12 cellular contexts compared by ENCODE assay signal in genomic region chr22:37740455-37741311, GRCh38. TPM values are rescaled to one million over a fixed set of nuclear protein-coding genes. Genes with fewer than 3 reads are reported as not detected.
A peak's percentile ranks its signal among the peaks of the same experiment; 100 is the strongest.
DNase-seq lines count a peak whose midpoint lies in the region; ATAC-seq and TF ChIP-seq lines count a peak whose summit lies in the region.
"Had no signal": no experiment of that assay in that cellular context is flagged by ENCODE, and none has a peak within 500 bp of the region (broad histone marks: within the 10 kb centered on the region; RNA-seq: fewer than 3 reads in every experiment).

No MANE protein-coding gene starts in this region.

- CTCF ChIA-PET in naive thymus-derived CD4-positive, alpha-beta T cell (lab: Charles Lee) = no interaction called here

- TF ChIP-seq POLR2A in tibial nerve (IDR thresholded peaks at IDR 0.05) = no peak

- peaks cover 12% of the 10 kb centered on the region for H3K36me3 Mint-ChIP-seq in activated naive CD8-positive, alpha-beta T cell treated with anti-CD3 and anti-CD28 coated beads, Interleukin-2, amount 10 ng/mL, durations not matched to agents 7 days and 5 days
- peaks cover 0 to 3% (median 0%) of the 10 kb centered on the region in 5 donors for H3K36me3 Mint-ChIP-seq in naive thymus-derived CD4-positive, alpha-beta T cell

- H3K27ac ChIP-seq in naive thymus-derived CD4-positive, alpha-beta T cell (ENCODE audit: low read depth, low read length) = no peak overlapping the region
- peak overlapping the region; percentile 10 to 72 (median 36) for H3K27ac ChIP-seq in tibial nerve

- H3K4me3 ChIP-seq in naive thymus-derived CD4-positive, alpha-beta T cell (ENCODE audit: low read length) = no peak overlapping the region
- no peak overlapping the region for H3K4me3 ChIP-seq in tibial nerve

- H3K9me3 Mint-ChIP-seq in activated naive CD8-positive, alpha-beta T cell treated with anti-CD3 and anti-CD28 coated beads, Interleukin-2, amount 10 ng/mL, durations not matched to agents 7 days and 5 days = peaks cover 3% of the 10 kb centered on the region
- peaks cover 0 to 3% (median 0%) of the 10 kb centered on the region in 11 donors for H3K9me3 Mint-ChIP-seq in naive thymus-derived CD4-positive, alpha-beta T cell
- H3K9me3 Mint-ChIP-seq: activated CD4-positive, alpha-beta memory T cell treated with anti-CD3 and anti-CD28 coated beads for 36 hours had no signal

- DNase-seq in activated gamma-delta T cell treated with Interleukin-2 at 50 U/mL for 16 hours (peak; percentile 12), activated gamma-delta T cell (lab: John Stamatoyannopoulos, UW) (no peak), tibial nerve (ENCODE audit: low spot score in 2 of 2) (no peak), NOMO-1 treated with dmso at 0.1 percent for 144 hours (lab: John Stamatoyannopoulos, UW; ENCODE audit: unreplicated experiment) (no peak), NCI-H1105 treated with DMSO at 0.1 percent for 48 hours (lab: John Stamatoyannopoulos, UW) (no peak)
- DNase-seq in activated naive CD8-positive, alpha-beta T cell treated with anti-CD3 and anti-CD28 coated beads, Interleukin-2, amount 10 ng/mL, durations not matched to agents 7 days and 5 days = peak; percentile 41
- DNase-seq in naive thymus-derived CD4-positive, alpha-beta T cell = no peak
- DNase-seq in stimulated activated naive CD4-positive, alpha-beta T cell treated with Interleukin-2 at 50 U/mL for 16 hours (lab: John Stamatoyannopoulos, UW) = no peak
- DNase-seq: activated CD4-positive, alpha-beta memory T cell treated with anti-CD3 and anti-CD28 coated beads for 36 hours; effector memory CD4-positive, alpha-beta T cell; KG1; T-helper 2 cell had no signal

- H3K27me3 ChIP-seq in naive thymus-derived CD4-positive, alpha-beta T cell (ENCODE audit: control insufficient read depth in 2 of 2, insufficient read depth in 2 of 2, low read length in 2 of 2) = no peaks in the 10 kb centered on the region
- no peaks in the 10 kb centered on the region for H3K27me3 ChIP-seq in tibial nerve

- no peaks in the 10 kb centered on the region for H3K36me3 ChIP-seq in naive thymus-derived CD4-positive, alpha-beta T cell (ENCODE audit: control insufficient read depth in 2 of 3, insufficient read depth in 3 of 3, low read length in 3 of 3)
- H3K36me3 ChIP-seq in tibial nerve = no peaks in the 10 kb centered on the region

- peaks cover 30% of the 10 kb centered on the region for H3K4me1 Mint-ChIP-seq in activated naive CD8-positive, alpha-beta T cell treated with anti-CD3 and anti-CD28 coated beads, Interleukin-2, amount 10 ng/mL, durations not matched to agents 7 days and 5 days
- H3K4me1 Mint-ChIP-seq in naive thymus-derived CD4-positive, alpha-beta T cell = peaks cover 6 to 18% (median 11%) of the 10 kb centered on the region in 7 donors

- TF ChIP-seq CTCF in tibial nerve (IDR thresholded peaks at IDR 0.05) = no peak

- peak; percentile 75 for ATAC-seq in activated naive CD8-positive, alpha-beta T cell treated with anti-CD3 and anti-CD28 coated beads, Interleukin-2, amount 10 ng/mL, durations not matched to agents 7 days and 5 days (ENCODE audit: low read depth)
- ATAC-seq in naive thymus-derived CD4-positive, alpha-beta T cell = peak; percentile 24

- POLR2A ChIA-PET in activated naive CD8-positive, alpha-beta T cell treated with anti-CD3 and anti-CD28 coated beads, Interleukin-2, amount 10 ng/mL, durations not matched to agents 7 days and 5 days (lab: Charles Lee) = interaction anchor here (0.5 to 2.0 kb wide), 3 partner anchors 9 to 465 kb away, joined by 3 to 5 read pairs (median 3); partner anchors contain the start of gene NOL12
- POLR2A ChIA-PET in naive thymus-derived CD4-positive, alpha-beta T cell (lab: Charles Lee) = no interaction called here

- peak overlapping the region; percentile 54 for H3K4me3 Mint-ChIP-seq in activated naive CD8-positive, alpha-beta T cell treated with anti-CD3 and anti-CD28 coated beads, Interleukin-2, amount 10 ng/mL, durations not matched to agents 7 days and 5 days
- H3K4me3 Mint-ChIP-seq in naive thymus-derived CD4-positive, alpha-beta T cell = no peak overlapping the region
- H3K4me3 Mint-ChIP-seq: activated CD4-positive, alpha-beta memory T cell treated with anti-CD3 and anti-CD28 coated beads for 36 hours had no signal

- no peak for TF ChIP-seq EP300 in tibial nerve (IDR thresholded peaks at IDR 0.05)

- peak overlapping the region; percentile 77 for H3K27ac Mint-ChIP-seq in activated naive CD8-positive, alpha-beta T cell treated with anti-CD3 and anti-CD28 coated beads, Interleukin-2, amount 10 ng/mL, durations not matched to agents 7 days and 5 days
- H3K27ac Mint-ChIP-seq in naive thymus-derived CD4-positive, alpha-beta T cell = no peak overlapping the region
- H3K27ac Mint-ChIP-seq: activated CD4-positive, alpha-beta memory T cell treated with anti-CD3 and anti-CD28 coated beads for 36 hours had no signal

- no peaks in the 10 kb centered on the region for H3K9me3 ChIP-seq in naive thymus-derived CD4-positive, alpha-beta T cell (ENCODE audit: control insufficient read depth in 2 of 3, low read length in 3 of 3)
- no peaks in the 10 kb centered on the region for H3K9me3 ChIP-seq in tibial nerve

- WGBS in tibial nerve, 2 donors = 58 to 59% methylated on average over 22 of the region's 22 CpGs

- intact Hi-C loops in naive thymus-derived CD4-positive, alpha-beta T cell (cut with micrococcal nuclease) = no loop called here

- no peaks in the 10 kb centered on the region for H3K27me3 Mint-ChIP-seq in activated naive CD8-positive, alpha-beta T cell treated with anti-CD3 and anti-CD28 coated beads, Interleukin-2, amount 10 ng/mL, durations not matched to agents 7 days and 5 days
- H3K27me3 Mint-ChIP-seq in naive thymus-derived CD4-positive, alpha-beta T cell = no peaks in the 10 kb centered on the region
- H3K27me3 Mint-ChIP-seq: activated CD4-positive, alpha-beta memory T cell treated with anti-CD3 and anti-CD28 coated beads for 36 hours had no signal

- H3K4me1 ChIP-seq in naive thymus-derived CD4-positive, alpha-beta T cell (ENCODE audit: control insufficient read depth in 2 of 2, insufficient read depth in 2 of 2, low read length in 2 of 2) = peaks cover 5 to 8% of the 10 kb centered on the region in 2 donors
- peaks cover 0 to 68% (median 23%) of the 10 kb centered on the region in 4 donors for H3K4me1 ChIP-seq in tibial nerve

RNA-seq across cellular contexts. Expression of gene TRIOBP, which starts 43.8 kb away (rescaled TPM):
- 10 to 100 TPM; 41.4 to 44.4 TPM for total RNA-seq in activated naive CD8-positive, alpha-beta T cell treated with anti-CD3 and anti-CD28 coated beads, Interleukin-2, amount 10 ng/mL, durations not matched to agents 7 days and 5 days
- 10 to 100 TPM; 15.0 to 43.0 (median 25.7) TPM for total RNA-seq in naive thymus-derived CD4-positive, alpha-beta T cell
- 10 to 100 TPM in 1 of 2 donors, 1 to 10 TPM in 1; 6.7 to 15.4 TPM for polyA plus RNA-seq in naive thymus-derived CD4-positive, alpha-beta T cell
- total RNA-seq in tibial nerve = 100 to 1,000 TPM; 140 to 160 (median 151) TPM

RNA-seq across cellular contexts. Expression of gene NOL12, which starts 54.5 kb away (rescaled TPM):
- 10 to 100 TPM; 42.8 to 50.4 TPM for total RNA-seq in activated naive CD8-positive, alpha-beta T cell treated with anti-CD3 and anti-CD28 coated beads, Interleukin-2, amount 10 ng/mL, durations not matched to agents 7 days and 5 days
- 10 to 100 TPM; 32.8 to 52.5 (median 45.3) TPM for total RNA-seq in naive thymus-derived CD4-positive, alpha-beta T cell
- polyA plus RNA-seq in naive thymus-derived CD4-positive, alpha-beta T cell = 10 to 100 TPM; 42.7 to 48.6 TPM
- 10 to 100 TPM; 24.1 to 39.5 (median 31.2) TPM for total RNA-seq in tibial nerve

Comparison
In these comparisons a context has a peak if more than half of its experiments do, and no peak if none do; other contexts are left out.
1. DNase-seq: peak in activated gamma-delta T cell treated with Interleukin-2 at 50 U/mL for 16 hours (single experiment) and activated naive CD8-positive, alpha-beta T cell treated with anti-CD3 and anti-CD28 coated beads, Interleukin-2, amount 10 ng/mL, durations not matched to agents 7 days and 5 days (single experiment); none in activated gamma-delta T cell (single experiment), naive thymus-derived CD4-positive, alpha-beta T cell (0 of 9), tibial nerve (0 of 2), stimulated activated naive CD4-positive, alpha-beta T cell treated with Interleukin-2 at 50 U/mL for 16 hours (single experiment), NOMO-1 treated with dmso at 0.1 percent for 144 hours (single experiment) and NCI-H1105 treated with DMSO at 0.1 percent for 48 hours (single experiment).